In genomic region chr17:64504769-64505319, GRCh38 we compare ENCODE assay signal across 1 cellular context.
TF ChIP-seq lines count a peak whose summit lies in the region.

No MANE protein-coding gene starts in this region.

TF ChIP-seq in HepG2, 621 proteins besides CTCF, POLR2A, EP300 and RAD21 (continued from another document and continues in another):
- peak; percentile 35; the same call in 1 of the 2 replicates for TF ChIP-seq HNF1B (CRISPR knock-in tag; IDR thresholded peaks at IDR 0.05)
- no peak for TF ChIP-seq ELF1 (CRISPR knock-in tag; IDR thresholded peaks at IDR 0.05)
- TF ChIP-seq ZNF17 (CRISPR knock-in tag; IDR thresholded peaks at IDR 0.05): no peak
- TF ChIP-seq CENPT (CRISPR knock-in tag; IDR thresholded peaks at IDR 0.05; ENCODE audit: low read depth): no peak
- TF ChIP-seq, protein P1, sequence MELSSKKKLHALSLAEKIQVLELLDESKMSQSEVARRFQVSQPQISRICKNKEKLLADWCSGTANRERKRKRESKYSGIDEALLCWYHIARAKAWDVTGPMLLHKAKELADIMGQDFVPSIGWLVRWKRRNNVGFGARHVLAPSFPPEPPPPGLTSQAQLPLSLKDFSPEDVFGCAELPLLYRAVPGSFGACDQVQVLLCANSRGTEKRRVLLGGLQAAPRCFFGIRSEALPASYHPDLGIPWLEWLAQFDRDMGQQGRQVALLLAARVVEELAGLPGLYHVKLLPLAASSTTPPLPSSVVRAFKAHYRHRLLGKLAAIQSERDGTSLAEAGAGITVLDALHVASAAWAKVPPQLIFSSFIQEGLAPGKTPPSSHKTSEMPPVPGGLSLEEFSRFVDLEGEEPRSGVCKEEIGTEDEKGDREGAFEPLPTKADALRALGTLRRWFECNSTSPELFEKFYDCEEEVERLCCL (CRISPR knock-in tag; IDR thresholded peaks at IDR 0.05; ENCODE audit: borderline replicate concordance): no peak
- TF ChIP-seq ZNF530 (CRISPR knock-in tag; IDR thresholded peaks at IDR 0.05; ENCODE audit: low read depth): no peak
- TF ChIP-seq MTF2 (CRISPR knock-in tag; IDR thresholded peaks at IDR 0.05; ENCODE audit: borderline replicate concordance): no peak
- TF ChIP-seq ATF2 (CRISPR knock-in tag; IDR thresholded peaks at IDR 0.05): peak; percentile 24; the same call in 1 of the 2 replicates
- TF ChIP-seq MXD1 (CRISPR knock-in tag; IDR thresholded peaks at IDR 0.05): no peak
- no peak for TF ChIP-seq MTERF4 (CRISPR knock-in tag; IDR thresholded peaks at IDR 0.05)
- TF ChIP-seq, protein P2, sequence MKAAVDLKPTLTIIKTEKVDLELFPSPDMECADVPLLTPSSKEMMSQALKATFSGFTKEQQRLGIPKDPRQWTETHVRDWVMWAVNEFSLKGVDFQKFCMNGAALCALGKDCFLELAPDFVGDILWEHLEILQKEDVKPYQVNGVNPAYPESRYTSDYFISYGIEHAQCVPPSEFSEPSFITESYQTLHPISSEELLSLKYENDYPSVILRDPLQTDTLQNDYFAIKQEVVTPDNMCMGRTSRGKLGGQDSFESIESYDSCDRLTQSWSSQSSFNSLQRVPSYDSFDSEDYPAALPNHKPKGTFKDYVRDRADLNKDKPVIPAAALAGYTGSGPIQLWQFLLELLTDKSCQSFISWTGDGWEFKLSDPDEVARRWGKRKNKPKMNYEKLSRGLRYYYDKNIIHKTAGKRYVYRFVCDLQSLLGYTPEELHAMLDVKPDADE (CRISPR knock-in tag; IDR thresholded peaks at IDR 0.05): no peak
- no peak for TF ChIP-seq ZNF780A (CRISPR knock-in tag; IDR thresholded peaks at IDR 0.05)
- TF ChIP-seq SPEN (CRISPR knock-in tag; IDR thresholded peaks at IDR 0.05; ENCODE audit: low read depth): 0 out of 2 replicates have a peak, but pooled peaks have one; percentile 9
- no peak for TF ChIP-seq PHF8 (CRISPR knock-in tag; IDR thresholded peaks at IDR 0.05)
- 0 out of 2 replicates have a peak, but pooled peaks have one; percentile 2 for TF ChIP-seq ZIK1 (CRISPR knock-in tag; IDR thresholded peaks at IDR 0.05; ENCODE audit: borderline replicate concordance, low read depth)
- TF ChIP-seq AKAP8 (CRISPR knock-in tag; IDR thresholded peaks at IDR 0.05): peak; percentile 59; the same call in 1 of the 2 replicates
- peak; percentile 52; the same call in 1 of the 2 replicates for TF ChIP-seq REPIN1 (CRISPR knock-in tag; IDR thresholded peaks at IDR 0.05; ENCODE audit: borderline replicate concordance, low read depth)
- peak; percentile 59; the same call in 1 of the 2 replicates for TF ChIP-seq MBD4 (IDR thresholded peaks at IDR 0.05; ENCODE audit: borderline replicate concordance, low read length)
- TF ChIP-seq ZNF749 (CRISPR knock-in tag; IDR thresholded peaks at IDR 0.05; ENCODE audit: borderline replicate concordance): no peak
- no peak for TF ChIP-seq NCOA2 (CRISPR knock-in tag; IDR thresholded peaks at IDR 0.05)
- TF ChIP-seq MAFF (IDR thresholded peaks at IDR 0.05; ENCODE audit: low read depth, low read length): 0 out of 2 replicates have a peak, but pooled peaks have one; percentile 41
- no peak for TF ChIP-seq ZNF891 (CRISPR knock-in tag; IDR thresholded peaks at IDR 0.05)
- TF ChIP-seq PHF5A (CRISPR knock-in tag; IDR thresholded peaks at IDR 0.05; ENCODE audit: low read depth, unreplicated experiment): peak; percentile 43
- peak; percentile 50; the same call in 1 of the 2 replicates for TF ChIP-seq PAF1 (CRISPR knock-in tag; IDR thresholded peaks at IDR 0.05)
- TF ChIP-seq ZNF639 (CRISPR knock-in tag; conservative IDR thresholded peaks at IDR 0.05): peak; percentile 5; the same call in 1 of the 2 replicates
- no peak; the same call in 1 of the 2 replicates for TF ChIP-seq FOXO1 (CRISPR knock-in tag; IDR thresholded peaks at IDR 0.05)
- TF ChIP-seq FOXK2 (IDR thresholded peaks at IDR 0.05): 0 out of 2 replicates have a peak, but pooled peaks have one; percentile 31
- no peak for TF ChIP-seq NFATC3 (CRISPR knock-in tag; IDR thresholded peaks at IDR 0.05)
- TF ChIP-seq AGO2 (optimal IDR thresholded peaks at IDR 0.05; ENCODE audit: low read depth, low read length): no peak
- TF ChIP-seq ZNF747 (CRISPR knock-in tag; IDR thresholded peaks at IDR 0.05; ENCODE audit: borderline replicate concordance): no peak
- TF ChIP-seq, protein P3, sequence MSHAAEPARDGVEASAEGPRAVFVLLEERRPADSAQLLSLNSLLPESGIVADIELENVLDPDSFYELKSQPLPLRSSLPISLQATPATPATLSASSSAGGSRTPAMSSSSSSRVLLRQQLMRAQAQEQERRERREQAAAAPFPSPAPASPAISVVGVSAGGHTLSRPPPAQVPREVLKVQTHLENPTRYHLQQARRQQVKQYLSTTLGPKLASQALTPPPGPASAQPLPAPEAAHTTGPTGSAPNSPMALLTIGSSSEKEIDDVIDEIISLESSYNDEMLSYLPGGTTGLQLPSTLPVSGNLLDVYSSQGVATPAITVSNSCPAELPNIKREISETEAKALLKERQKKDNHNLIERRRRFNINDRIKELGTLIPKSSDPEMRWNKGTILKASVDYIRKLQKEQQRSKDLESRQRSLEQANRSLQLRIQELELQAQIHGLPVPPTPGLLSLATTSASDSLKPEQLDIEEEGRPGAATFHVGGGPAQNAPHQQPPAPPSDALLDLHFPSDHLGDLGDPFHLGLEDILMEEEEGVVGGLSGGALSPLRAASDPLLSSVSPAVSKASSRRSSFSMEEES (CRISPR knock-in tag; IDR thresholded peaks at IDR 0.05): no peak
- 0 out of 2 replicates have a peak, but pooled peaks have one; percentile 40 for TF ChIP-seq ARID2 (CRISPR knock-in tag; IDR thresholded peaks at IDR 0.05; ENCODE audit: borderline replicate concordance)
- TF ChIP-seq, protein P4, sequence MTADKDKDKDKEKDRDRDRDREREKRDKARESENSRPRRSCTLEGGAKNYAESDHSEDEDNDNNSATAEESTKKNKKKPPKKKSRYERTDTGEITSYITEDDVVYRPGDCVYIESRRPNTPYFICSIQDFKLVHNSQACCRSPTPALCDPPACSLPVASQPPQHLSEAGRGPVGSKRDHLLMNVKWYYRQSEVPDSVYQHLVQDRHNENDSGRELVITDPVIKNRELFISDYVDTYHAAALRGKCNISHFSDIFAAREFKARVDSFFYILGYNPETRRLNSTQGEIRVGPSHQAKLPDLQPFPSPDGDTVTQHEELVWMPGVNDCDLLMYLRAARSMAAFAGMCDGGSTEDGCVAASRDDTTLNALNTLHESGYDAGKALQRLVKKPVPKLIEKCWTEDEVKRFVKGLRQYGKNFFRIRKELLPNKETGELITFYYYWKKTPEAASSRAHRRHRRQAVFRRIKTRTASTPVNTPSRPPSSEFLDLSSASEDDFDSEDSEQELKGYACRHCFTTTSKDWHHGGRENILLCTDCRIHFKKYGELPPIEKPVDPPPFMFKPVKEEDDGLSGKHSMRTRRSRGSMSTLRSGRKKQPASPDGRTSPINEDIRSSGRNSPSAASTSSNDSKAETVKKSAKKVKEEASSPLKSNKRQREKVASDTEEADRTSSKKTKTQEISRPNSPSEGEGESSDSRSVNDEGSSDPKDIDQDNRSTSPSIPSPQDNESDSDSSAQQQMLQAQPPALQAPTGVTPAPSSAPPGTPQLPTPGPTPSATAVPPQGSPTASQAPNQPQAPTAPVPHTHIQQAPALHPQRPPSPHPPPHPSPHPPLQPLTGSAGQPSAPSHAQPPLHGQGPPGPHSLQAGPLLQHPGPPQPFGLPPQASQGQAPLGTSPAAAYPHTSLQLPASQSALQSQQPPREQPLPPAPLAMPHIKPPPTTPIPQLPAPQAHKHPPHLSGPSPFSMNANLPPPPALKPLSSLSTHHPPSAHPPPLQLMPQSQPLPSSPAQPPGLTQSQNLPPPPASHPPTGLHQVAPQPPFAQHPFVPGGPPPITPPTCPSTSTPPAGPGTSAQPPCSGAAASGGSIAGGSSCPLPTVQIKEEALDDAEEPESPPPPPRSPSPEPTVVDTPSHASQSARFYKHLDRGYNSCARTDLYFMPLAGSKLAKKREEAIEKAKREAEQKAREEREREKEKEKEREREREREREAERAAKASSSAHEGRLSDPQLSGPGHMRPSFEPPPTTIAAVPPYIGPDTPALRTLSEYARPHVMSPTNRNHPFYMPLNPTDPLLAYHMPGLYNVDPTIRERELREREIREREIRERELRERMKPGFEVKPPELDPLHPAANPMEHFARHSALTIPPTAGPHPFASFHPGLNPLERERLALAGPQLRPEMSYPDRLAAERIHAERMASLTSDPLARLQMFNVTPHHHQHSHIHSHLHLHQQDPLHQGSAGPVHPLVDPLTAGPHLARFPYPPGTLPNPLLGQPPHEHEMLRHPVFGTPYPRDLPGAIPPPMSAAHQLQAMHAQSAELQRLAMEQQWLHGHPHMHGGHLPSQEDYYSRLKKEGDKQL (CRISPR knock-in tag; IDR thresholded peaks at IDR 0.05; ENCODE audit: low read depth): no peak
- TF ChIP-seq ZNF484 (CRISPR knock-in tag; IDR thresholded peaks at IDR 0.05; ENCODE audit: borderline replicate concordance, low read depth): no peak; the same call in 1 of the 2 replicates
- TF ChIP-seq, protein P5, sequence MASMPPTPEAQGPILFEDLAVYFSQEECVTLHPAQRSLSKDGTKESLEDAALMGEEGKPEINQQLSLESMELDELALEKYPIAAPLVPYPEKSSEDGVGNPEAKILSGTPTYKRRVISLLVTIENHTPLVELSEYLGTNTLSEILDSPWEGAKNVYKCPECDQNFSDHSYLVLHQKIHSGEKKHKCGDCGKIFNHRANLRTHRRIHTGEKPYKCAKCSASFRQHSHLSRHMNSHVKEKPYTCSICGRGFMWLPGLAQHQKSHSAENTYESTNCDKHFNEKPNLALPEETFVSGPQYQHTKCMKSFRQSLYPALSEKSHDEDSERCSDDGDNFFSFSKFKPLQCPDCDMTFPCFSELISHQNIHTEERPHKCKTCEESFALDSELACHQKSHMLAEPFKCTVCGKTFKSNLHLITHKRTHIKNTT (CRISPR knock-in tag; IDR thresholded peaks at IDR 0.05): no peak
- no peak for TF ChIP-seq SIN3A (IDR thresholded peaks at IDR 0.05; ENCODE audit: borderline replicate concordance, low read depth, low read length)
- TF ChIP-seq RXRB (CRISPR knock-in tag; IDR thresholded peaks at IDR 0.05; ENCODE audit: borderline replicate concordance): no peak
- TF ChIP-seq, protein P6, sequence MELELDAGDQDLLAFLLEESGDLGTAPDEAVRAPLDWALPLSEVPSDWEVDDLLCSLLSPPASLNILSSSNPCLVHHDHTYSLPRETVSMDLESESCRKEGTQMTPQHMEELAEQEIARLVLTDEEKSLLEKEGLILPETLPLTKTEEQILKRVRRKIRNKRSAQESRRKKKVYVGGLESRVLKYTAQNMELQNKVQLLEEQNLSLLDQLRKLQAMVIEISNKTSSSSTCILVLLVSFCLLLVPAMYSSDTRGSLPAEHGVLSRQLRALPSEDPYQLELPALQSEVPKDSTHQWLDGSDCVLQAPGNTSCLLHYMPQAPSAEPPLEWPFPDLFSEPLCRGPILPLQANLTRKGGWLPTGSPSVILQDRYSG (CRISPR knock-in tag; IDR thresholded peaks at IDR 0.05): no peak
- no peak for TF ChIP-seq NFKBIZ (CRISPR knock-in tag; IDR thresholded peaks at IDR 0.05)
- TF ChIP-seq, protein P7, sequence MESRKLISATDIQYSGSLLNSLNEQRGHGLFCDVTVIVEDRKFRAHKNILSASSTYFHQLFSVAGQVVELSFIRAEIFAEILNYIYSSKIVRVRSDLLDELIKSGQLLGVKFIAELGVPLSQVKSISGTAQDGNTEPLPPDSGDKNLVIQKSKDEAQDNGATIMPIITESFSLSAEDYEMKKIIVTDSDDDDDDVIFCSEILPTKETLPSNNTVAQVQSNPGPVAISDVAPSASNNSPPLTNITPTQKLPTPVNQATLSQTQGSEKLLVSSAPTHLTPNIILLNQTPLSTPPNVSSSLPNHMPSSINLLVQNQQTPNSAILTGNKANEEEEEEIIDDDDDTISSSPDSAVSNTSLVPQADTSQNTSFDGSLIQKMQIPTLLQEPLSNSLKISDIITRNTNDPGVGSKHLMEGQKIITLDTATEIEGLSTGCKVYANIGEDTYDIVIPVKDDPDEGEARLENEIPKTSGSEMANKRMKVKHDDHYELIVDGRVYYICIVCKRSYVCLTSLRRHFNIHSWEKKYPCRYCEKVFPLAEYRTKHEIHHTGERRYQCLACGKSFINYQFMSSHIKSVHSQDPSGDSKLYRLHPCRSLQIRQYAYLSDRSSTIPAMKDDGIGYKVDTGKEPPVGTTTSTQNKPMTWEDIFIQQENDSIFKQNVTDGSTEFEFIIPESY (CRISPR knock-in tag; IDR thresholded peaks at IDR 0.05): no peak
- no peak for TF ChIP-seq ZFP36L1 (CRISPR knock-in tag; IDR thresholded peaks at IDR 0.05)
